ENCODE assay signal across 13 cellular contexts in genomic region chr2:9110893-9111569, GRCh38.
DNase-seq lines count a peak whose midpoint lies in the region; ATAC-seq, FAIRE-seq and TF ChIP-seq lines count a peak whose summit lies in the region.
"Had no signal": no experiment of that assay in that cellular context is flagged by ENCODE, and none has a peak within 500 bp of the region (broad histone marks: within the 10 kb centered on the region; RNA-seq: fewer than 3 reads in every experiment).

No MANE protein-coding gene starts in this region.

- H3K4me3 ChIP-seq in BJ (ENCODE audit: low read depth, low read length) = no peak overlapping the region
- H3K4me3 ChIP-seq in HFF-Myc (replicated peaks; ENCODE audit: low read depth, low read length) = no peak overlapping the region
- H3K4me3 ChIP-seq in astrocyte (ENCODE audit: insufficient read depth, low read depth, low read length) = no peak overlapping the region
- H3K4me3 ChIP-seq: upper lobe of left lung had no signal

- H3K27ac Mint-ChIP-seq in astrocyte (ENCODE audit: unreplicated experiment) = peak overlapping the region; percentile 50
- H3K27ac Mint-ChIP-seq: T-helper 17 cell had no signal

- H3K9ac ChIP-seq in astrocyte (ENCODE audit: low read length) = peak overlapping the region; percentile 3

- H3K4me3 Mint-ChIP-seq in astrocyte (ENCODE audit: unreplicated experiment) = peak overlapping the region; percentile 57
- H3K4me3 Mint-ChIP-seq: T-helper 17 cell had no signal

- H4K20me1 ChIP-seq in astrocyte (ENCODE audit: insufficient read depth, low read length) = no peaks in the 10 kb centered on the region

- H3K27me3 Mint-ChIP-seq in astrocyte (ENCODE audit: low read depth, unreplicated experiment) = peaks cover 11% of the 10 kb centered on the region

- no peak for ATAC-seq in GM21529 (IDR thresholded peaks at IDR 0.05; ENCODE audit: unreplicated experiment)
- ATAC-seq in GM19397 (IDR thresholded peaks at IDR 0.05; ENCODE audit: unreplicated experiment) = no peak
- no peak for ATAC-seq in GM21515 (IDR thresholded peaks at IDR 0.05; ENCODE audit: unreplicated experiment)
- ATAC-seq: T-helper 17 cell had no signal

- CTCF ChIA-PET in BJ (lab: Yijun Ruan, JAX) = interaction anchor here (0.7 to 1.4 kb wide), 7 partner anchors 11 to 238 kb away, joined by 3 to 6 read pairs (median 3); no protein-coding TSS in a partner anchor

- TF ChIP-seq CTCF in BJ (IDR thresholded peaks at IDR 0.05; ENCODE audit: insufficient read depth, low read depth, low read length) (peak; percentile 22; the same call in 1 of the 2 replicates), HFF-Myc (IDR thresholded peaks at IDR 0.05; ENCODE audit: low read depth, low read length, missing control alignments) (peak; percentile 43), astrocyte (IDR thresholded peaks at IDR 0.05; ENCODE audit: insufficient read depth, low read depth, low read length) (peak; percentile 4)

- peaks cover 30% of the 10 kb centered on the region for H3K4me1 ChIP-seq in astrocyte (ENCODE audit: insufficient read depth, low read length)

- POLR2A ChIA-PET in BJ (lab: Charles Lee) = no interaction called here

- peak overlapping the region; percentile 21 for H3K4me2 ChIP-seq in astrocyte (ENCODE audit: low read length)

- peaks cover 31% of the 10 kb centered on the region for H3K4me1 Mint-ChIP-seq in astrocyte (ENCODE audit: low read depth, unreplicated experiment)

- FAIRE-seq in astrocyte (lab: Jason Lieb, UNC) = no peak

- H3K9me3 Mint-ChIP-seq in astrocyte (ENCODE audit: unreplicated experiment) = no peaks in the 10 kb centered on the region

- H3K36me3 Mint-ChIP-seq in astrocyte (ENCODE audit: low read depth, unreplicated experiment) = no peaks in the 10 kb centered on the region

- no peak for DNase-seq in BJ (ENCODE audit: low read depth)
- DNase-seq in HFF-Myc (ENCODE audit: extremely low read depth, low read depth) = no peak
- peak; percentile 29 for DNase-seq in astrocyte (ENCODE audit: low read depth)
- DNase-seq in iPS-NIHi7 (ENCODE audit: extremely low spot score) = peak; percentile 89
- no peak for DNase-seq in activated T-cell treated with anti-CD3 and anti-CD28 coated beads, Interleukin-2, amount 50 U/mL, for 1 hour
- DNase-seq: activated T-cell treated with anti-CD3 and anti-CD28 coated beads, Interleukin-2, amount 50 U/mL, for 48 hours; DMS79; T-helper 17 cell had no signal

- no peaks in the 10 kb centered on the region for H3K36me3 ChIP-seq in BJ (ENCODE audit: control insufficient read depth, insufficient read depth, low read length)
- no peaks in the 10 kb centered on the region for H3K36me3 ChIP-seq in astrocyte (ENCODE audit: insufficient read depth, low read length)
- H3K36me3 ChIP-seq: neutrophil, upper lobe of left lung had no signal

- no peaks in the 10 kb centered on the region for H3K9me3 ChIP-seq in astrocyte (ENCODE audit: insufficient read depth, low read depth, low read length)
- H3K9me3 ChIP-seq: neutrophil, upper lobe of left lung had no signal

- peak overlapping the region; percentile 45 for H3K27ac ChIP-seq in astrocyte (ENCODE audit: low read depth, low read length)
- H3K27ac ChIP-seq: neutrophil, upper lobe of left lung had no signal

- H3K27me3 ChIP-seq in BJ (ENCODE audit: control insufficient read depth, insufficient read depth, low read length) (no peaks in the 10 kb centered on the region), astrocyte (ENCODE audit: insufficient read depth, low read length) (no peaks in the 10 kb centered on the region)
- H3K27me3 ChIP-seq: neutrophil, upper lobe of left lung had no signal

- H2AFZ ChIP-seq in astrocyte (ENCODE audit: low read depth, low read length) = no peak overlapping the region

- H3K79me2 ChIP-seq in astrocyte (ENCODE audit: insufficient read depth, low read length) = no peaks in the 10 kb centered on the region

Comparison
In these comparisons a context has a peak if more than half of its experiments do, and no peak if none do; other contexts are left out.
1. DNase-seq: peak in astrocyte (single experiment) and iPS-NIHi7 (single experiment); none in BJ (single experiment), HFF-Myc (single experiment) and activated T-cell treated with anti-CD3 and anti-CD28 coated beads, Interleukin-2, amount 50 U/mL, for 1 hour (single experiment).
2. Peak in every context shown above with its lines, with median percentiles within 50 percentile points of each other: CTCF ChIP-seq.